In genomic region chr1:186078245-186078644, GRCh38 we compare ENCODE assay signal across 12 cellular contexts.
DNase-seq lines count a peak whose midpoint lies in the region; ATAC-seq, FAIRE-seq and TF ChIP-seq lines count a peak whose summit lies in the region.
"Had no signal": no experiment of that assay in that cellular context is flagged by ENCODE, and none has a peak within 500 bp of the region (broad histone marks: within the 10 kb centered on the region; RNA-seq: fewer than 3 reads in every experiment).

No MANE protein-coding gene starts in this region.

- WGBS in gastroesophageal sphincter (ENCODE audit: low coverage in 1 of 2), 2 donors, result 69% methylated on average over 2 of the region's 2 CpGs

- DNase-seq in GM18507 (ENCODE audit: extremely low spot score, insufficient read length, low read depth) (peak; percentile 8), GM20000 (ENCODE audit: low spot score) (peak; percentile 34), coronary artery (ENCODE audit: low spot score) (no peak), NCI-H1436 treated with DMSO at 0.1 percent for 48 hours (lab: John Stamatoyannopoulos, UW) (no peak)
- no peak for DNase-seq in activated CD4-positive, alpha-beta T cell treated with anti-CD3 and anti-CD28 coated beads for 1 hour
- DNase-seq: activated CD8-positive, alpha-beta memory T cell treated with anti-CD3 and anti-CD28 coated beads, Interleukin-2, amount 50 U/mL, for 48 hours; CD8-positive, alpha-beta memory T cell had no signal

- peak; percentile 90 for ATAC-seq in HG03025 (IDR thresholded peaks at IDR 0.05; ENCODE audit: low FRiP score, unreplicated experiment)
- ATAC-seq in SK-N-SH treated with all-trans-retinoic acid at 6 μM for 48 hours, result peak; percentile 19; the same call in 1 of the 3 replicates
- no peak for ATAC-seq in gastroesophageal sphincter
- ATAC-seq: Right ventricle myocardium inferior had no signal

- peaks cover 0 to 19% of the 10 kb centered on the region in 2 donors for H3K36me3 ChIP-seq in gastroesophageal sphincter

- peaks cover 0 to 23% (median 0%) of the 10 kb centered on the region in 3 donors for H3K4me1 ChIP-seq in gastroesophageal sphincter

- TF ChIP-seq EP300 in gastroesophageal sphincter (IDR thresholded peaks at IDR 0.05), result no peak

- no peak overlapping the region for H3K27ac ChIP-seq in coronary artery
- H3K27ac ChIP-seq in gastroesophageal sphincter, result no peak overlapping the region

- no peaks in the 10 kb centered on the region for H3K27me3 ChIP-seq in gastroesophageal sphincter

- FAIRE-seq in GM18507 (lab: Jason Lieb, UNC), result peak; percentile 88

- TF ChIP-seq CTCF in GM20000 (IDR thresholded peaks at IDR 0.05; ENCODE audit: extremely low read depth, missing control alignments) (no peak), coronary artery (IDR thresholded peaks at IDR 0.05) (no peak), gastroesophageal sphincter (IDR thresholded peaks at IDR 0.05) (no peak)

- no peaks in the 10 kb centered on the region for H3K9me3 ChIP-seq in gastroesophageal sphincter
- H3K9me3 ChIP-seq: thoracic aorta had no signal

- no peak overlapping the region for H3K4me3 ChIP-seq in coronary artery
- no peak overlapping the region for H3K4me3 ChIP-seq in gastroesophageal sphincter
- H3K4me3 ChIP-seq: thoracic aorta had no signal

- TF ChIP-seq POLR2A in gastroesophageal sphincter (IDR thresholded peaks at IDR 0.05), result no peak

TF ChIP-seq in SK-N-SH treated with all-trans-retinoic acid at 6 μM for 48 hours, 23 proteins besides CTCF, POLR2A, EP300 and RAD21:
- TF ChIP-seq ZNF70 (CRISPR knock-in tag; IDR thresholded peaks at IDR 0.05), result no peak
- no peak for TF ChIP-seq ISL1 (CRISPR knock-in tag; IDR thresholded peaks at IDR 0.05)
- TF ChIP-seq SNAI2 (CRISPR knock-in tag; IDR thresholded peaks at IDR 0.05), result no peak
- TF ChIP-seq POU6F1 (CRISPR knock-in tag; IDR thresholded peaks at IDR 0.05; ENCODE audit: borderline replicate concordance, low read depth), result no peak
- TF ChIP-seq PATZ1 (CRISPR knock-in tag; IDR thresholded peaks at IDR 0.05; ENCODE audit: borderline replicate concordance), result no peak
- no peak for TF ChIP-seq CSDC2 (CRISPR knock-in tag; IDR thresholded peaks at IDR 0.05)
- TF ChIP-seq ZC3H10 (CRISPR knock-in tag; IDR thresholded peaks at IDR 0.05), result no peak
- TF ChIP-seq ZFP30 (CRISPR knock-in tag; IDR thresholded peaks at IDR 0.05), result no peak
- no peak for TF ChIP-seq RARB (CRISPR knock-in tag; IDR thresholded peaks at IDR 0.05)
- no peak for TF ChIP-seq PPARA (CRISPR knock-in tag; IDR thresholded peaks at IDR 0.05; ENCODE audit: borderline replicate concordance)
- TF ChIP-seq TOX (CRISPR knock-in tag; IDR thresholded peaks at IDR 0.05; ENCODE audit: borderline replicate concordance), result no peak
- no peak for TF ChIP-seq ESRRG (CRISPR knock-in tag; IDR thresholded peaks at IDR 0.05)
- no peak for TF ChIP-seq OSR1 (CRISPR knock-in tag; IDR thresholded peaks at IDR 0.05)
- TF ChIP-seq CREB5 (CRISPR knock-in tag; IDR thresholded peaks at IDR 0.05; ENCODE audit: low read depth), result no peak
- TF ChIP-seq TCF4 (CRISPR knock-in tag; IDR thresholded peaks at IDR 0.05; ENCODE audit: borderline replicate concordance), result no peak
- no peak for TF ChIP-seq ZNF8 (CRISPR knock-in tag; IDR thresholded peaks at IDR 0.05)
- TF ChIP-seq ARNTL (CRISPR knock-in tag; IDR thresholded peaks at IDR 0.05; ENCODE audit: borderline replicate concordance, low read depth), result no peak
- TF ChIP-seq CSRNP3 (CRISPR knock-in tag; IDR thresholded peaks at IDR 0.05), result no peak
- TF ChIP-seq ZNF565 (CRISPR knock-in tag; conservative IDR thresholded peaks at IDR 0.05; ENCODE audit: low read depth), result no peak
- TF ChIP-seq ZFP3 (CRISPR knock-in tag; IDR thresholded peaks at IDR 0.05), result no peak

Comparison
In these comparisons a context has a peak if more than half of its experiments do, and no peak if none do; other contexts are left out.
1. DNase-seq: peak in GM18507 (single experiment) and GM20000 (single experiment); none in activated CD4-positive, alpha-beta T cell treated with anti-CD3 and anti-CD28 coated beads for 1 hour (single experiment), coronary artery (single experiment) and NCI-H1436 treated with DMSO at 0.1 percent for 48 hours (single experiment).